In the genomic region with DNA sequence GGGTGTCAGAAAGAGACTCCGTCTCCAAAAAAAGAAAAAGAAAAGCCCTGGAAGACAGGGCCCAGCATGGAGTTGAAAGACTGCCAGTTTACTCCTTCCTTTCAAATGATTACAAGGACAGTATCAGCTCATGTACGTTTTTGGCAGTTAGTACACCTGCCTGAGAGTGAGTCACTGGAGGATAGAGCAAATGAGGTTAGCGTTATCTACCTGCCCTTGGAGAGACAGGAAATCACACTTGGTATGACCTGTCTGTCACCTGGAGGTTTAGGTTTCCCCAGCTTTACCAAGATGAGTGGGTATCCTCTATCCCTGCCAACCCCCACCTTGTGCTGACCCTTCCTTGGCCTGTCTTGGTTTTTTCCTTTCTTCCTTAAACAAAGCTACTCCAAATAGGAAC, we compare ENCODE assay signal across 8 cellular contexts.
DNase-seq lines count a peak whose midpoint lies in the region; ATAC-seq and TF ChIP-seq lines count a peak whose summit lies in the region.

No MANE protein-coding gene starts in this region.

- H3K36me3 Mint-ChIP-seq in activated CD4-positive, alpha-beta T cell treated with anti-CD3 and anti-CD28 coated beads for 36 hours (ENCODE audit: low read depth): peaks cover 25% of the 10 kb centered on the region
- H3K36me3 Mint-ChIP-seq in stimulated activated naive B cell treated with anti-CD40 and anti-IgM and Interleukin-4, amounts not matched to agents 10 μg/mL and 1 μg/mL and 100 μg/mL, for 72 hours: peaks cover 16 to 36% of the 10 kb centered on the region in 2 donors
- H3K36me3 Mint-ChIP-seq in H9 (ENCODE audit: insufficient read depth in 1 of 3, low read depth in 3 of 3): peaks cover 9 to 15% (median 11%) of the 10 kb centered on the region in 3 experiments; a peak in 6 of 7 replicates

- H4K20me1 ChIP-seq in H9 (ENCODE audit: control insufficient read depth, insufficient read depth, insufficient read length): peaks cover 2% of the 10 kb centered on the region

- no peak overlapping the region for H2BK15ac ChIP-seq in H9 (ENCODE audit: low read depth, low read length)

- CTCF ChIA-PET in activated CD4-positive, alpha-beta T cell treated with anti-CD3 and anti-CD28 coated beads for 36 hours (lab: Charles Lee): interaction anchor here (0.6 to 8.0 kb wide), 5 partner anchors 10 to 235 kb away, joined by 3 to 75 read pairs (median 3); no protein-coding TSS in a partner anchor
- CTCF ChIA-PET in RWPE1 (lab: Yijun Ruan, JAX): interaction anchor here (0.6 to 2.0 kb wide), 6 partner anchors 16 to 594 kb away, joined by 3 to 5 read pairs (median 4); no protein-coding TSS in a partner anchor

- H3K4me3 Mint-ChIP-seq in activated CD4-positive, alpha-beta T cell treated with anti-CD3 and anti-CD28 coated beads for 36 hours: no peak overlapping the region
- no peak overlapping the region for H3K4me3 Mint-ChIP-seq in stimulated activated naive B cell treated with anti-CD40 and anti-IgM and Interleukin-4, amounts not matched to agents 10 μg/mL and 1 μg/mL and 100 μg/mL, for 72 hours
- H3K4me3 Mint-ChIP-seq in H9: no peak overlapping the region

- no peaks in the 10 kb centered on the region for H3K23me2 ChIP-seq in H9 (ENCODE audit: insufficient read length, low read depth, low read length, poor library complexity, severe bottlenecking)

- H3K18ac ChIP-seq in H9 (ENCODE audit: insufficient read length, low read depth, low read length): no peak overlapping the region

- H3T11ph ChIP-seq in H9 (ENCODE audit: low read length): no peak overlapping the region

- no peak overlapping the region for H3K23ac ChIP-seq in H9 (ENCODE audit: insufficient read length, low read depth, low read length)

- peak; percentile 67 for ATAC-seq in activated CD4-positive, alpha-beta T cell treated with anti-CD3 and anti-CD28 coated beads for 36 hours
- ATAC-seq in right cardiac atrium: no peak
- ATAC-seq in stimulated activated naive B cell treated with anti-CD40 and anti-IgM and Interleukin-4, amounts not matched to agents 10 μg/mL and 1 μg/mL and 100 μg/mL, for 72 hours (replicated peaks): peak; percentile 44 to 50
- no peak for ATAC-seq in GM21360 (IDR thresholded peaks at IDR 0.05; ENCODE audit: unreplicated experiment)
- no peak for ATAC-seq in GM21723 (IDR thresholded peaks at IDR 0.05; ENCODE audit: unreplicated experiment)

- H3K4ac ChIP-seq in H9 (ENCODE audit: low read depth, low read length): no peak overlapping the region

- no peak overlapping the region for H3K27ac Mint-ChIP-seq in activated CD4-positive, alpha-beta T cell treated with anti-CD3 and anti-CD28 coated beads for 36 hours
- H3K27ac Mint-ChIP-seq in stimulated activated naive B cell treated with anti-CD40 and anti-IgM and Interleukin-4, amounts not matched to agents 10 μg/mL and 1 μg/mL and 100 μg/mL, for 72 hours: peak overlapping the region; percentile 56
- H3K27ac Mint-ChIP-seq in H9: no peak overlapping the region; a peak in 1 of 7 replicates

- H4K8ac ChIP-seq in H9 (replicated peaks; ENCODE audit: insufficient read length, low read depth, low read length): no peak overlapping the region

- H3K4me1 ChIP-seq in right cardiac atrium (ENCODE audit: control insufficient read depth, insufficient read depth, low read length): peaks cover 31% of the 10 kb centered on the region
- H3K4me1 ChIP-seq in H9 (ENCODE audit: insufficient read depth, low read length): peaks cover 9% of the 10 kb centered on the region; the same call in 1 of the 2 replicates

- no peak overlapping the region for H3K4me3 ChIP-seq in right cardiac atrium (ENCODE audit: low read length)

- H3K79me1 ChIP-seq in H9 (ENCODE audit: insufficient read depth, low read depth, low read length, poor library complexity, severe bottlenecking): no peaks in the 10 kb centered on the region

- no peak overlapping the region for H4K91ac ChIP-seq in H9 (ENCODE audit: insufficient read length, low read depth, low read length)

- TF ChIP-seq CTCF in RWPE1 (conservative IDR thresholded peaks at IDR 0.05; ENCODE audit: low read depth) (no peak), H9 (conservative IDR thresholded peaks at IDR 0.05) (no peak)

- H3K27me3 Mint-ChIP-seq in activated CD4-positive, alpha-beta T cell treated with anti-CD3 and anti-CD28 coated beads for 36 hours: no peaks in the 10 kb centered on the region
- no peaks in the 10 kb centered on the region for H3K27me3 Mint-ChIP-seq in stimulated activated naive B cell treated with anti-CD40 and anti-IgM and Interleukin-4, amounts not matched to agents 10 μg/mL and 1 μg/mL and 100 μg/mL, for 72 hours
- H3K27me3 Mint-ChIP-seq in H9 (ENCODE audit: low read depth): no peaks in the 10 kb centered on the region

- H3K9ac ChIP-seq in H9 (ENCODE audit: extremely low read depth, insufficient read length, low read length): no peak overlapping the region

- intact Hi-C loops in activated CD4-positive, alpha-beta T cell treated with anti-CD3 and anti-CD28 coated beads for 36 hours (cut with DNase I, micrococcal nuclease): no loop called here
- intact Hi-C loops in right cardiac atrium (cut with DNase I): no loop called here

- H3K4me1 Mint-ChIP-seq in activated CD4-positive, alpha-beta T cell treated with anti-CD3 and anti-CD28 coated beads for 36 hours: peaks cover 80% of the 10 kb centered on the region
- H3K4me1 Mint-ChIP-seq in stimulated activated naive B cell treated with anti-CD40 and anti-IgM and Interleukin-4, amounts not matched to agents 10 μg/mL and 1 μg/mL and 100 μg/mL, for 72 hours: peaks cover 54 to 72% of the 10 kb centered on the region in 2 donors
- peaks cover 42 to 52% of the 10 kb centered on the region in 2 experiments for H3K4me1 Mint-ChIP-seq in H9

- DNase-seq in activated CD4-positive, alpha-beta T cell treated with anti-CD3 and anti-CD28 coated beads for 36 hours: no peak
- DNase-seq in activated CD4-positive, alpha-beta T cell treated with anti-CD3 and anti-CD28 coated beads for 1 hour: no peak
- peak; percentile 73 for DNase-seq in RWPE1 (ENCODE audit: low spot score)
- no peak for DNase-seq in right cardiac atrium
- DNase-seq in stimulated activated naive B cell treated with anti-CD40 and anti-IgM and Interleukin-4, amounts not matched to agents 10 μg/mL and 1 μg/mL and 100 μg/mL, for 72 hours: no peak
- DNase-seq in H9: no peak

- H3K27ac ChIP-seq in RWPE1: peak overlapping the region; percentile 85
- peak overlapping the region; percentile 79 for H3K27ac ChIP-seq in right cardiac atrium (ENCODE audit: low read length)
- no peak overlapping the region for H3K27ac ChIP-seq in H9 (ENCODE audit: insufficient read length, low read depth, low read length)

- H2BK20ac ChIP-seq in H9 (ENCODE audit: low read depth, low read length, poor library complexity, severe bottlenecking): no peak overlapping the region

- no peak overlapping the region for H3K4me2 ChIP-seq in H9 (ENCODE audit: insufficient read depth, insufficient read length, low read length)

- POLR2A ChIA-PET in activated CD4-positive, alpha-beta T cell treated with anti-CD3 and anti-CD28 coated beads for 36 hours (lab: Charles Lee): interaction anchor here (0.6 kb wide), 1 partner anchor 19 kb away, joined by 4 read pairs; no protein-coding TSS in a partner anchor
- POLR2A ChIA-PET in RWPE1 (lab: Yijun Ruan, JAX; ENCODE audit: low non-redundant PET): no interaction called here

- H4K5ac ChIP-seq in H9 (ENCODE audit: insufficient read length, low read depth, low read length): no peak overlapping the region

- H3K56ac ChIP-seq in H9 (ENCODE audit: insufficient read length, low read depth, low read length): no peak overlapping the region

- no peak overlapping the region for H2AFZ ChIP-seq in H9 (ENCODE audit: low read length)

- H2AK5ac ChIP-seq in H9 (ENCODE audit: insufficient read length, low read length): no peak overlapping the region

- no peaks in the 10 kb centered on the region for H3K27me3 ChIP-seq in right cardiac atrium (ENCODE audit: control insufficient read depth, insufficient read depth)
- H3K27me3 ChIP-seq in H9 (ENCODE audit: insufficient read depth, low read length): no peaks in the 10 kb centered on the region

- no peak overlapping the region for H2BK5ac ChIP-seq in H9 (ENCODE audit: insufficient read length, low read length)

- H3K9me3 Mint-ChIP-seq in activated CD4-positive, alpha-beta T cell treated with anti-CD3 and anti-CD28 coated beads for 36 hours (ENCODE audit: low read depth): no peaks in the 10 kb centered on the region
- H3K9me3 Mint-ChIP-seq in stimulated activated naive B cell treated with anti-CD40 and anti-IgM and Interleukin-4, amounts not matched to agents 10 μg/mL and 1 μg/mL and 100 μg/mL, for 72 hours: no peaks in the 10 kb centered on the region
- no peaks in the 10 kb centered on the region for H3K9me3 Mint-ChIP-seq in H9

- 17% methylated on average over 3 of the region's 3 CpGs for WGBS in right cardiac atrium
- WGBS in H9 (ENCODE audit: extremely low coverage, insufficient read length, low lambda C conversion rate): no CpG with 5 or more reads among the region's 3 CpGs

- H2BK120ac ChIP-seq in H9 (ENCODE audit: low read depth, low read length, poor library complexity, severe bottlenecking): no peak overlapping the region

- peaks cover 6% of the 10 kb centered on the region for H3K79me2 ChIP-seq in H9 (ENCODE audit: insufficient read depth, low read length)

- no peaks in the 10 kb centered on the region for H3K9me3 ChIP-seq in right cardiac atrium (ENCODE audit: control insufficient read depth, low read length)
- no peaks in the 10 kb centered on the region for H3K9me3 ChIP-seq in H9 (ENCODE audit: control insufficient read depth, low read depth, low read length)

- H2BK12ac ChIP-seq in H9 (ENCODE audit: insufficient read length, low read depth, low read length): no peak overlapping the region

- no peak overlapping the region for H3K14ac ChIP-seq in H9 (ENCODE audit: insufficient read depth, low read length)

Comparison
In these comparisons a context has a peak if more than half of its experiments do, and no peak if none do; other contexts are left out.
1. ATAC-seq: peak in activated CD4-positive, alpha-beta T cell treated with anti-CD3 and anti-CD28 coated beads for 36 hours (single experiment) and stimulated activated naive B cell treated with anti-CD40 and anti-IgM and Interleukin-4, amounts not matched to agents 10 μg/mL and 1 μg/mL and 100 μg/mL, for 72 hours (2 of 2); none in right cardiac atrium (0 of 2), GM21360 (single experiment) and GM21723 (single experiment).